Comparison of ENCODE assay signal across 1 cellular context in the genomic region with DNA sequence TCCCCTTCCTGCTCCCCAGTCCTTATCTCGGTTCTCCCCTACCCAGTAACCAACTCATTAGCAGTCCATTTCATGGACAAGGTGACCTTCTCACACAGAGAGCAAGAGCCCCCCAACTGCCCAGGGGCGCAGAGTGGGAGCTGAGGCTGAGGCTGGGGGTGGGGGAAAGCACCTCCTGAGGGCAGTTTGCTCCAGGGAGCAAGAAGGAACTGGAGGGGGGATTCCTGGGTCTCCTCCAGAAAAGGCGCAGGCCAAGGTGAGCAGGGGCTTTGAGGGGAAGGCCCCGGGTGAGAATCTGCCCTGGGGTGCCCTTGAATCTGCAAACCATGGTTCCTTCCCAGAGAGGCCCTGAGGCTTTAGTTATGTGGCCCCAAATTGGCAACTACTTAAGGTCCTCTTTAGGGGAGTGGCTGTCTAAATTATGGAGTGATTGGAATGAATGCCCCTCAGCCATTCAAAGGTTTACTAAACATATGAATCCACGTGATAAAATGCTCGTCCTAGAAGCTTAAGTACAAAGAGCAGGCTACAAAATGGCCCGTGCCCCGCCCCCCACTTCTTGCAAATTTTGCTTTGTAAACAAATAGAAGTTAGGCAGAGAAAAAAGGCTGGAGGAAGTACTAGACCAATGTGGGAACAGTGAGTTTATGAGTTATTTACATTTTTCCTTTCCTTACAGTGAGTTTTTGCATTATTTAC.
TF ChIP-seq lines count a peak whose summit lies in the region.

No MANE protein-coding gene starts in this region.

TF ChIP-seq in GM23338, 12 proteins besides CTCF, POLR2A, EP300 and RAD21 (continued from another document):
- TF ChIP-seq, protein P1, sequence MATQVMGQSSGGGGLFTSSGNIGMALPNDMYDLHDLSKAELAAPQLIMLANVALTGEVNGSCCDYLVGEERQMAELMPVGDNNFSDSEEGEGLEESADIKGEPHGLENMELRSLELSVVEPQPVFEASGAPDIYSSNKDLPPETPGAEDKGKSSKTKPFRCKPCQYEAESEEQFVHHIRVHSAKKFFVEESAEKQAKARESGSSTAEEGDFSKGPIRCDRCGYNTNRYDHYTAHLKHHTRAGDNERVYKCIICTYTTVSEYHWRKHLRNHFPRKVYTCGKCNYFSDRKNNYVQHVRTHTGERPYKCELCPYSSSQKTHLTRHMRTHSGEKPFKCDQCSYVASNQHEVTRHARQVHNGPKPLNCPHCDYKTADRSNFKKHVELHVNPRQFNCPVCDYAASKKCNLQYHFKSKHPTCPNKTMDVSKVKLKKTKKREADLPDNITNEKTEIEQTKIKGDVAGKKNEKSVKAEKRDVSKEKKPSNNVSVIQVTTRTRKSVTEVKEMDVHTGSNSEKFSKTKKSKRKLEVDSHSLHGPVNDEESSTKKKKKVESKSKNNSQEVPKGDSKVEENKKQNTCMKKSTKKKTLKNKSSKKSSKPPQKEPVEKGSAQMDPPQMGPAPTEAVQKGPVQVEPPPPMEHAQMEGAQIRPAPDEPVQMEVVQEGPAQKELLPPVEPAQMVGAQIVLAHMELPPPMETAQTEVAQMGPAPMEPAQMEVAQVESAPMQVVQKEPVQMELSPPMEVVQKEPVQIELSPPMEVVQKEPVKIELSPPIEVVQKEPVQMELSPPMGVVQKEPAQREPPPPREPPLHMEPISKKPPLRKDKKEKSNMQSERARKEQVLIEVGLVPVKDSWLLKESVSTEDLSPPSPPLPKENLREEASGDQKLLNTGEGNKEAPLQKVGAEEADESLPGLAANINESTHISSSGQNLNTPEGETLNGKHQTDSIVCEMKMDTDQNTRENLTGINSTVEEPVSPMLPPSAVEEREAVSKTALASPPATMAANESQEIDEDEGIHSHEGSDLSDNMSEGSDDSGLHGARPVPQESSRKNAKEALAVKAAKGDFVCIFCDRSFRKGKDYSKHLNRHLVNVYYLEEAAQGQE (IDR thresholded peaks at IDR 0.05; ENCODE audit: unreplicated experiment): no peak
- TF ChIP-seq NANOG (IDR thresholded peaks at IDR 0.05; ENCODE audit: borderline replicate concordance) (no peak), POLR2AphosphoS5 (IDR thresholded peaks at IDR 0.05; ENCODE audit: low read depth) (no peak), STAT1 (IDR thresholded peaks at IDR 0.05; ENCODE audit: unreplicated experiment) (no peak), ZNF331 (CRISPR knock-in tag; IDR thresholded peaks at IDR 0.05; ENCODE audit: low read depth) (no peak), CREB1 (CRISPR knock-in tag; IDR thresholded peaks at IDR 0.05; ENCODE audit: low read depth) (no peak)
- TF ChIP-seq, protein P2, sequence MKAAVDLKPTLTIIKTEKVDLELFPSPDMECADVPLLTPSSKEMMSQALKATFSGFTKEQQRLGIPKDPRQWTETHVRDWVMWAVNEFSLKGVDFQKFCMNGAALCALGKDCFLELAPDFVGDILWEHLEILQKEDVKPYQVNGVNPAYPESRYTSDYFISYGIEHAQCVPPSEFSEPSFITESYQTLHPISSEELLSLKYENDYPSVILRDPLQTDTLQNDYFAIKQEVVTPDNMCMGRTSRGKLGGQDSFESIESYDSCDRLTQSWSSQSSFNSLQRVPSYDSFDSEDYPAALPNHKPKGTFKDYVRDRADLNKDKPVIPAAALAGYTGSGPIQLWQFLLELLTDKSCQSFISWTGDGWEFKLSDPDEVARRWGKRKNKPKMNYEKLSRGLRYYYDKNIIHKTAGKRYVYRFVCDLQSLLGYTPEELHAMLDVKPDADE (IDR thresholded peaks at IDR 0.05): no peak
TF ChIP-seq in GM23338: peak in this region for 0.
